11 cellular contexts compared by ENCODE assay signal in the genomic region with DNA sequence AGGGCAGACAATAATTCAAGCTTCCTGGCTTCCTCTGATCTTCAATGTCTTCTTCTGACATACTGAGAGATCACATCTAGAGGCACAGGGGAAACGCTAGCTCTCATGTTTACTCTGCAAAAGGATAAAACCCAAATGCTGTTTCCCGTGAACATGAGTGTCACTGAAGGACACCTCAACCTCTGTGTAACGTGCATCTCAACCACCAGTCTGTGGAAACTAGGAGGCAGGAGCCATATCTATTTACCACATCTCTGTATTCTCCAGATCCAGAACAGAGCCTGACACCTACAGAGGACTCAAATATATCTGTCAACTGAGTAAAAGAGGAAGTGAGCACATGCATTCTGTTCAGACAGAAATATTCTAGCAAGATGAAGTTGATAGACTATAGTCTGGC.
DNase-seq lines count a peak whose midpoint lies in the region; ATAC-seq lines count a peak whose summit lies in the region.
"Had no signal": no experiment of that assay in that cellular context is flagged by ENCODE, and none has a peak within 500 bp of the region (broad histone marks: within the 10 kb centered on the region; RNA-seq: fewer than 3 reads in every experiment).

No MANE protein-coding gene starts in this region.

- no peak for DNase-seq in activated T-cell treated with anti-CD3 and anti-CD28 coated beads, Interleukin-2, amount 50 U/mL, for 72 hours
- no peak for DNase-seq in activated T-cell treated with anti-CD3 and anti-CD28 coated beads for 4 hours
- DNase-seq in NAMALWA (ENCODE audit: low spot score): peak; percentile 13
- DNase-seq in stimulated activated naive CD8-positive, alpha-beta T cell treated with anti-CD3 and anti-CD28 coated beads, Interleukin-15, Interleukin-2, amounts not matched to agents 100 U/mL and 50 U/mL, for 24 hours: no peak
- DNase-seq in activated effector memory CD4-positive, alpha-beta T cell treated with anti-CD3 and anti-CD28 coated beads, Interleukin-2, amount 50 U/mL, for 16 hours: no peak
- DNase-seq: central memory CD4-positive, alpha-beta T cell; NCI-H146; testis had no signal

- no peaks in the 10 kb centered on the region for H3K36me3 Mint-ChIP-seq in activated T-cell treated with anti-CD3 and anti-CD28 coated beads, Interleukin-2, amount 50 U/mL, for 72 hours (ENCODE audit: insufficient read depth in 2 of 2)

- H3K27ac Mint-ChIP-seq in activated T-cell treated with anti-CD3 and anti-CD28 coated beads, Interleukin-2, amount 50 U/mL, for 72 hours: no peak overlapping the region

- H3K4me1 Mint-ChIP-seq in activated T-cell treated with anti-CD3 and anti-CD28 coated beads, Interleukin-2, amount 50 U/mL, for 72 hours (ENCODE audit: low read depth): peaks cover 29% of the 10 kb centered on the region

- no peaks in the 10 kb centered on the region for H3K27me3 Mint-ChIP-seq in activated T-cell treated with anti-CD3 and anti-CD28 coated beads, Interleukin-2, amount 50 U/mL, for 72 hours (ENCODE audit: low read depth)

- peak; percentile 58 to 81 for ATAC-seq in activated T-cell treated with anti-CD3 and anti-CD28 coated beads, Interleukin-2, amount 50 U/mL, for 72 hours (replicated peaks in 1 of 2)
- ATAC-seq in HG02852 (IDR thresholded peaks at IDR 0.05; ENCODE audit: unreplicated experiment) (peak; percentile 95), GM21447 (IDR thresholded peaks at IDR 0.05; ENCODE audit: unreplicated experiment) (no peak), GM21737 (IDR thresholded peaks at IDR 0.05; ENCODE audit: unreplicated experiment) (no peak)
- ATAC-seq in stimulated activated naive CD8-positive, alpha-beta T cell treated with anti-CD3 and anti-CD28 coated beads, Interleukin-15, Interleukin-2, amounts not matched to agents 100 U/mL and 50 U/mL, for 24 hours: peak; percentile 77

- H3K9me3 Mint-ChIP-seq in activated T-cell treated with anti-CD3 and anti-CD28 coated beads, Interleukin-2, amount 50 U/mL, for 72 hours: no peaks in the 10 kb centered on the region

- no peak overlapping the region for H3K4me3 Mint-ChIP-seq in activated T-cell treated with anti-CD3 and anti-CD28 coated beads, Interleukin-2, amount 50 U/mL, for 72 hours

Comparison
In these comparisons a context has a peak if more than half of its experiments do, and no peak if none do; other contexts are left out.
1. ATAC-seq: peak in activated T-cell treated with anti-CD3 and anti-CD28 coated beads, Interleukin-2, amount 50 U/mL, for 72 hours (2 of 2), HG02852 (single experiment) and stimulated activated naive CD8-positive, alpha-beta T cell treated with anti-CD3 and anti-CD28 coated beads, Interleukin-15, Interleukin-2, amounts not matched to agents 100 U/mL and 50 U/mL, for 24 hours (single experiment); none in GM21447 (single experiment) and GM21737 (single experiment).